In genomic region chr2:240458900-240459391, GRCh38 we compare ENCODE assay signal across 25 cellular contexts. TPM values are rescaled to one million over a fixed set of nuclear protein-coding genes. Genes with fewer than 3 reads are reported as not detected.
DNase-seq lines count a peak whose midpoint lies in the region; ATAC-seq and TF ChIP-seq lines count a peak whose summit lies in the region.
"Had no signal": no experiment of that assay in that cellular context is flagged by ENCODE, and none has a peak within 500 bp of the region (broad histone marks: within the 10 kb centered on the region; RNA-seq: fewer than 3 reads in every experiment).

No MANE protein-coding gene starts in this region.

- WGBS in esophagus muscularis mucosa = 96% methylated on average over 11 of the region's 18 CpGs

- H3K27me3 ChIP-seq in BLaER1 treated with 17β-estradiol and CSF1 and Interleukin-3, amounts not matched to agents 10 nM and 100 nM = peaks cover 28 to 37% (median 32%) of the 10 kb centered on the region in 11 experiments
- H3K27me3 ChIP-seq in SJCRH30 = no peaks in the 10 kb centered on the region
- no peaks in the 10 kb centered on the region for H3K27me3 ChIP-seq in osteoblast (ENCODE audit: insufficient read depth, low read length)
- H3K27me3 ChIP-seq in esophagus muscularis mucosa = peaks cover 0 to 17% (median 0%) of the 10 kb centered on the region in 4 donors
- H3K27me3 ChIP-seq: brain microvascular endothelial cell, pancreas had no signal

- H3K36me3 ChIP-seq in BLaER1 treated with 17β-estradiol and CSF1 and Interleukin-3, amounts not matched to agents 10 nM and 100 nM = no peaks in the 10 kb centered on the region; a peak in 1 of 22 replicates
- H3K36me3 ChIP-seq in SJCRH30 (peaks cover 28% of the 10 kb centered on the region), osteoblast (ENCODE audit: insufficient read depth, low read length) (peaks cover 4% of the 10 kb centered on the region), esophagus muscularis mucosa (peaks cover 7 to 47% (median 23%) of the 10 kb centered on the region in 4 donors)
- H3K36me3 ChIP-seq: brain microvascular endothelial cell, left lung, pancreas had no signal

- TF ChIP-seq POLR2A in esophagus muscularis mucosa (IDR thresholded peaks at IDR 0.05; ENCODE audit: low read depth) = no peak

- H3K9me3 ChIP-seq in BLaER1 treated with 17β-estradiol and CSF1 and Interleukin-3, amounts not matched to agents 10 nM and 100 nM (replicated peaks in 1 of 11) = no peaks in the 10 kb centered on the region
- H3K9me3 ChIP-seq in SJCRH30 (replicated peaks) = no peaks in the 10 kb centered on the region
- no peaks in the 10 kb centered on the region for H3K9me3 ChIP-seq in osteoblast (ENCODE audit: low read depth, low read length)
- H3K9me3 ChIP-seq in esophagus muscularis mucosa = no peaks in the 10 kb centered on the region
- H3K9me3 ChIP-seq: heart right ventricle, left lung, pancreas, suprapubic skin had no signal

- no peak overlapping the region for H3K4me3 ChIP-seq in BLaER1 treated with 17β-estradiol and CSF1 and Interleukin-3, amounts not matched to agents 10 nM and 100 nM
- H3K4me3 ChIP-seq in SJCRH30 (no peak overlapping the region), osteoblast (ENCODE audit: insufficient read depth, low read length) (no peak overlapping the region), esophagus muscularis mucosa (no peak overlapping the region)
- H3K4me3 ChIP-seq: heart right ventricle, left lung, pancreas, SK-N-MC, suprapubic skin had no signal

- ATAC-seq in left cardiac atrium (no peak), GM19328 (IDR thresholded peaks at IDR 0.05; ENCODE audit: unreplicated experiment) (no peak)
- ATAC-seq: activated T-cell treated with anti-CD3 and anti-CD28 coated beads, Interleukin-2, amount 50 U/mL, for 4 hours; HCT116; heart right ventricle; left lung; natural killer cell; pancreas had no signal

- H4K20me1 ChIP-seq in BLaER1 treated with 17β-estradiol and CSF1 and Interleukin-3, amounts not matched to agents 10 nM and 100 nM = peaks cover 0 to 100% (median 78%) of the 10 kb centered on the region in 11 experiments; a peak in 19 of 22 replicates
- H4K20me1 ChIP-seq in osteoblast (ENCODE audit: insufficient read depth, low read length) = peaks cover 30% of the 10 kb centered on the region

- H3K27ac ChIP-seq in BLaER1 treated with 17β-estradiol and CSF1 and Interleukin-3, amounts not matched to agents 10 nM and 100 nM = no peak overlapping the region
- H3K27ac ChIP-seq in SJCRH30 (peak overlapping the region; percentile 81; the same call in 1 of the 2 replicates), osteoblast (ENCODE audit: low read depth, low read length) (no peak overlapping the region), esophagus muscularis mucosa (replicated peaks in 1 of 4) (no peak overlapping the region)
- H3K27ac ChIP-seq: brain microvascular endothelial cell, heart right ventricle, left lung, pancreas, SK-N-MC, suprapubic skin had no signal

- DNase-seq in SJCRH30 = no peak
- DNase-seq in left cardiac atrium = peak; percentile 14
- peak; percentile 79 for DNase-seq in osteoblast (ENCODE audit: insufficient read length, low spot score, missing footprints)
- DNase-seq in esophagus muscularis mucosa (ENCODE audit: extremely low spot score) = no peak
- no peak for DNase-seq in NCI-H1436 (lab: John Stamatoyannopoulos, UW)
- no peak for DNase-seq in mesenteric fat pad (ENCODE audit: low spot score)
- DNase-seq: activated CD4-positive, alpha-beta T cell treated with anti-CD3 and anti-CD28 coated beads for 1 hour; activated naive CD4-positive, alpha-beta T cell; activated T-cell treated with anti-CD3 and anti-CD28 coated beads, Interleukin-2, amount 50 U/mL, for 4 hours; brain microvascular endothelial cell; C1 segment of cervical spinal cord; DND-41; erythroblast; natural killer cell; NCI-H1105 treated with DMSO at 0.1 percent for 48 hours; NCI-H2081; stimulated activated naive CD4-positive, alpha-beta T cell had no signal

- no peaks in the 10 kb centered on the region for H3K79me2 ChIP-seq in osteoblast (ENCODE audit: insufficient read depth, low read length)

- TF ChIP-seq CTCF in osteoblast (IDR thresholded peaks at IDR 0.05; ENCODE audit: extremely low read depth, low read depth, low read length) (no peak), esophagus muscularis mucosa (IDR thresholded peaks at IDR 0.05) (no peak)

- intact Hi-C loops in left cardiac atrium (cut with DNase I) (no loop called here), esophagus muscularis mucosa (cut with DNase I) (no loop called here)

- peaks cover 0 to 42% (median 26%) of the 10 kb centered on the region in 10 experiments; a peak in 17 of 20 replicates for H3K4me1 ChIP-seq in BLaER1 treated with 17β-estradiol and CSF1 and Interleukin-3, amounts not matched to agents 10 nM and 100 nM
- H3K4me1 ChIP-seq in SJCRH30 (peaks cover 62% of the 10 kb centered on the region), osteoblast (ENCODE audit: insufficient read depth, low read length) (no peaks in the 10 kb centered on the region), esophagus muscularis mucosa (peaks cover 11 to 33% (median 24%) of the 10 kb centered on the region in 4 donors)
- H3K4me1 ChIP-seq: left lung, pancreas had no signal

- H2AFZ ChIP-seq in osteoblast (ENCODE audit: low read length) = no peak overlapping the region

- peak overlapping the region in 9 of 11 experiments; percentile 15 to 82 (median 67); a peak in 18 of 22 replicates for H3K4me2 ChIP-seq in BLaER1 treated with 17β-estradiol and CSF1 and Interleukin-3, amounts not matched to agents 10 nM and 100 nM
- no peak overlapping the region for H3K4me2 ChIP-seq in osteoblast (ENCODE audit: insufficient read depth, low read length)

- no peak for TF ChIP-seq EP300 in esophagus muscularis mucosa (IDR thresholded peaks at IDR 0.05)

- peak overlapping the region in 2 of 11 experiments; percentile 7 to 18; a peak in 2 of 22 replicates for H3K9ac ChIP-seq in BLaER1 treated with 17β-estradiol and CSF1 and Interleukin-3, amounts not matched to agents 10 nM and 100 nM

RNA-seq across cellular contexts. Expression of gene GPC1, which starts 23.5 kb away (rescaled TPM):
- 73.9 and 78.1 TPM in 2 replicates for total RNA-seq in SJCRH30 (2014; rRNA removed; shearing (Covaris generic))
- 10 to 100 TPM; 74.6 to 78.4 TPM for total RNA-seq in left cardiac atrium
- 44.8 and 54.3 TPM in 2 replicates for total RNA-seq in osteoblast
- 10 to 100 TPM; 29.1 to 71.5 (median 41.8) TPM for total RNA-seq in esophagus muscularis mucosa
- total RNA-seq in mesenteric fat pad = 82.5 TPM

Comparison
In these comparisons a context has a peak if more than half of its experiments do, and no peak if none do; other contexts are left out.
1. DNase-seq: peak in left cardiac atrium (single experiment) and osteoblast (single experiment); none in SJCRH30 (0 of 2), esophagus muscularis mucosa (single experiment), NCI-H1436 (single experiment) and mesenteric fat pad (single experiment).